In the genomic region with DNA sequence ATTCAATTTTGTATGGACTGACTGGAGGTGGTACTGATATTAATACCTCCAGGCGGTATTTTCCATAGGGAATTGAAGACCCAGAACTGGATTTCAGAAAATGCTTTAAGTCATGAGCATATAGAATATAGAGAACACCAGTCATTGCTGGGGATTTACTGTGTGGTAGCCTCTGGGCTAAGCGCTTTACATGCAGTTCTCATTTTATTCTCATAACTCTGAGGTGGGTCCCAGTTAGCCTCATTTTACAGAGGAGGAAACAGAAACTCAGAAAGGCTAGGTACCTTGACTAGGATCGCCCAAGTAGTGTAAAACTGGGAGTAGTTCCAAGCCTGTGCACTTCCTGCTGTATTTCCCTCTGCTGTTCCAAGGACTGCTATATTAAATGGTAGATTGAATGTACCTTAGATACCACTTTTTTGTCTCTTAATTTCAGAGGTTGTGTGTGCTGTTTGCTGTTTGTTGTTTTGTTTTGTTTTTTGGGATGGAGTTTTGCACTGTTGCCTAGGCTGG, we compare ENCODE assay signal across 19 cellular contexts. TPM values are rescaled to one million over a fixed set of nuclear protein-coding genes. Genes with fewer than 3 reads are reported as not detected.
DNase-seq lines count a peak whose midpoint lies in the region; ATAC-seq and TF ChIP-seq lines count a peak whose summit lies in the region.
"Had no signal": no experiment of that assay in that cellular context is flagged by ENCODE, and none has a peak within 500 bp of the region (broad histone marks: within the 10 kb centered on the region; RNA-seq: fewer than 3 reads in every experiment).

No MANE protein-coding gene starts in this region.

- peak; percentile 49 for ATAC-seq in GM18502 (IDR thresholded peaks at IDR 0.05; ENCODE audit: poor library complexity, unreplicated experiment)
- peak; percentile 35 for ATAC-seq in GM21447 (IDR thresholded peaks at IDR 0.05; ENCODE audit: unreplicated experiment)
- no peak for ATAC-seq in CD4-positive, alpha-beta T cell (ENCODE audit: poor library complexity)

- POLR2A ChIA-PET in OCI-LY7 (lab: Charles Lee), result interaction anchor here (4.3 kb wide), 1 partner anchor 12 kb away, joined by 32 read pairs; a partner anchor contains a TSS
- POLR2A ChIA-PET in CD4-positive, alpha-beta T cell (lab: Charles Lee), result no interaction called here

- H3K27ac ChIP-seq in OCI-LY7 (ENCODE audit: low read depth, low read length, poor library complexity, severe bottlenecking) (peak overlapping the region; percentile 81), uterus (peak overlapping the region in 1 of 2 donors; percentile 17)
- H3K27ac ChIP-seq in CD4-positive, alpha-beta T cell (ENCODE audit: low read depth, low read length), result no peak overlapping the region
- H3K27ac ChIP-seq: VCaP had no signal

- BruUV-seq in OCI-LY7 (replicated peaks; lab: Mats Ljungman, UMichigan), result no TSS peak

- intact Hi-C loops in OCI-LY7 (cut with micrococcal nuclease; ENCODE audit: unreplicated experiment) (loop anchor here (5.0 kb wide), 1 partner anchor 74 kb away; no protein-coding TSS in a partner anchor), uterus (cut with DNase I; ENCODE audit: low total_unique reads) (no loop called here)
- intact Hi-C loops in CD4-positive, alpha-beta T cell (cut with DNase I, micrococcal nuclease), result no loop called here

- H3K36me3 ChIP-seq in OCI-LY7 (ENCODE audit: insufficient read depth, low read length) (no peaks in the 10 kb centered on the region), uterus (no peaks in the 10 kb centered on the region)

- TF ChIP-seq CTCF in OCI-LY7 (conservative IDR thresholded peaks at IDR 0.05; ENCODE audit: low read length) (no peak), uterus (IDR thresholded peaks at IDR 0.05) (no peak)
- no peak for TF ChIP-seq CTCF in CD4-positive, alpha-beta T cell (IDR thresholded peaks at IDR 0.05)

- DNase-seq in OCI-LY7 (ENCODE audit: low spot score), result peak; percentile 18
- DNase-seq in lung microvascular endothelial cell (ENCODE audit: low read depth in 2 of 2), result peak; percentile 40 to 49
- no peak for DNase-seq in NCI-H2107 treated with DMSO at 0.1 percent for 48 hours (lab: John Stamatoyannopoulos, UW; ENCODE audit: unreplicated experiment)
- no peak for DNase-seq in CD4-positive, alpha-beta T cell
- no peak for DNase-seq in C1 segment of cervical spinal cord (lab: John Stamatoyannopoulos, UW)
- no peak for DNase-seq in uterus
- DNase-seq: activated CD4-positive, alpha-beta memory T cell treated with anti-CD3 and anti-CD28 coated beads for 36 hours; activated naive CD8-positive, alpha-beta T cell treated with anti-CD3 and anti-CD28 coated beads for 36 hours; activated T-cell treated with anti-CD3 and anti-CD28 coated beads, Interleukin-2, amount 50 U/mL, for 48 hours; effector CD8-positive, alpha-beta T cell; H9; hypothalamus; NCI-H1930; nucleus accumbens; stimulated activated CD4-positive, alpha-beta T cell treated with anti-CD3 and anti-CD28 coated beads, Interleukin-2, amount 100 ng/mL, for 24 hours; SW 1271 had no signal

- peaks cover 90% of the 10 kb centered on the region for H3K79me2 ChIP-seq in OCI-LY7 (ENCODE audit: insufficient read depth, low read depth, low read length)

- H3K4me1 Mint-ChIP-seq in CD4-positive, alpha-beta T cell (ENCODE audit: low read depth), result peaks cover 37% of the 10 kb centered on the region

- H3K9me2 ChIP-seq in OCI-LY7 (ENCODE audit: insufficient read depth, low read length), result no peaks in the 10 kb centered on the region

- H3K27ac Mint-ChIP-seq in CD4-positive, alpha-beta T cell, result no peak overlapping the region
- H3K27ac Mint-ChIP-seq: activated CD4-positive, alpha-beta memory T cell treated with anti-CD3 and anti-CD28 coated beads for 36 hours; activated naive CD8-positive, alpha-beta T cell treated with anti-CD3 and anti-CD28 coated beads for 36 hours had no signal

- no peaks in the 10 kb centered on the region for H4K20me1 ChIP-seq in OCI-LY7 (ENCODE audit: insufficient read depth, low read length)

- peak overlapping the region; percentile 64 for H3K4me2 ChIP-seq in OCI-LY7 (ENCODE audit: low read length)

- H3K4me3 Mint-ChIP-seq in CD4-positive, alpha-beta T cell, result no peak overlapping the region
- H3K4me3 Mint-ChIP-seq: activated CD4-positive, alpha-beta memory T cell treated with anti-CD3 and anti-CD28 coated beads for 36 hours; activated naive CD8-positive, alpha-beta T cell treated with anti-CD3 and anti-CD28 coated beads for 36 hours; H9 had no signal

- H3K9me3 Mint-ChIP-seq in CD4-positive, alpha-beta T cell, result no peaks in the 10 kb centered on the region
- H3K9me3 Mint-ChIP-seq: activated CD4-positive, alpha-beta memory T cell treated with anti-CD3 and anti-CD28 coated beads for 36 hours; activated naive CD8-positive, alpha-beta T cell treated with anti-CD3 and anti-CD28 coated beads for 36 hours; H9 had no signal

- H3K9me3 ChIP-seq in OCI-LY7 (ENCODE audit: low read length) (no peaks in the 10 kb centered on the region), uterus (no peaks in the 10 kb centered on the region)
- H3K9me3 ChIP-seq in CD4-positive, alpha-beta T cell (ENCODE audit: control insufficient read depth, low read length), result no peaks in the 10 kb centered on the region

- no peaks in the 10 kb centered on the region for H3K27me3 ChIP-seq in CD4-positive, alpha-beta T cell (ENCODE audit: control insufficient read depth, insufficient read depth, low read length)
- no peaks in the 10 kb centered on the region for H3K27me3 ChIP-seq in uterus

- H3K4me3 ChIP-seq in OCI-LY7 (ENCODE audit: low read depth, low read length, poor library complexity, severe bottlenecking) (peak overlapping the region; percentile 8), uterus (no peak overlapping the region)

- no peaks in the 10 kb centered on the region for H3K36me3 Mint-ChIP-seq in CD4-positive, alpha-beta T cell (ENCODE audit: low read depth)
- H3K36me3 Mint-ChIP-seq: activated CD4-positive, alpha-beta memory T cell treated with anti-CD3 and anti-CD28 coated beads for 36 hours; activated naive CD8-positive, alpha-beta T cell treated with anti-CD3 and anti-CD28 coated beads for 36 hours had no signal

- no peaks in the 10 kb centered on the region for H3K27me3 Mint-ChIP-seq in CD4-positive, alpha-beta T cell
- H3K27me3 Mint-ChIP-seq: activated CD4-positive, alpha-beta memory T cell treated with anti-CD3 and anti-CD28 coated beads for 36 hours; activated naive CD8-positive, alpha-beta T cell treated with anti-CD3 and anti-CD28 coated beads for 36 hours had no signal

- H3K4me1 ChIP-seq in OCI-LY7 (ENCODE audit: insufficient read depth, low read length, poor library complexity, severe bottlenecking), result peaks cover 69% of the 10 kb centered on the region
- no peaks in the 10 kb centered on the region for H3K4me1 ChIP-seq in uterus

- CTCF ChIA-PET in OCI-LY7 (lab: Charles Lee; ENCODE audit: unreplicated experiment), result no interaction called here
- CTCF ChIA-PET in CD4-positive, alpha-beta T cell (lab: Charles Lee), result no interaction called here

- no peak for TF ChIP-seq POLR2A in uterus (IDR thresholded peaks at IDR 0.05)

- H2AFZ ChIP-seq in OCI-LY7 (ENCODE audit: low read length), result no peak overlapping the region

RNA-seq across cellular contexts. Expression of a gene that starts 13.8 kb away (rescaled TPM):
- 26.6 and 27.6 TPM in 2 replicates for total RNA-seq in OCI-LY7 (2014; rRNA removed; shearing (Covaris generic))
- total RNA-seq in OCI-LY7 (2022) (71.6 and 81.3 TPM in 2 replicates), lung microvascular endothelial cell (10.1 and 16.6 TPM in 2 replicates), uterus (10 to 100 TPM; 58.2 to 75.0 (median 63.0) TPM)
- total RNA-seq in CD4-positive, alpha-beta T cell, result 1 to 10 TPM; 5.1 to 5.9 TPM

Comparison
In these comparisons a context has a peak if more than half of its experiments do, and no peak if none do; other contexts are left out.
1. DNase-seq: peak in OCI-LY7 (single experiment) and lung microvascular endothelial cell (2 of 2); none in NCI-H2107 treated with DMSO at 0.1 percent for 48 hours (single experiment), CD4-positive, alpha-beta T cell (0 of 10), C1 segment of cervical spinal cord (0 of 14) and uterus (0 of 2).